Comparison of ENCODE assay signal across 26 cellular contexts in genomic region chr2:187478719-187479118, GRCh38.
"Had no signal": no experiment of that assay in that cellular context is flagged by ENCODE, and none has a peak within 500 bp of the region (broad histone marks: within the 10 kb centered on the region; RNA-seq: fewer than 3 reads in every experiment).

No MANE protein-coding gene starts in this region.

- H3K27me3 ChIP-seq: esophagus muscularis mucosa, ovary, testis, tibial artery had no signal

- H3K9me3 ChIP-seq: esophagus muscularis mucosa, lower lobe of right lung, ovary, psoas muscle, testis, tibial artery had no signal

- H3K4me2 ChIP-seq: smooth muscle cell had no signal

- H3K36me3 ChIP-seq: ovary had no signal

- H3K4me1 ChIP-seq: psoas muscle, testis had no signal

- H3K27ac ChIP-seq: coronary artery, esophagus muscularis mucosa, lower lobe of right lung, ovary, psoas muscle, testis, tibial artery had no signal

- ATAC-seq: left ventricle myocardium superior; lower lobe of right lung; naive thymus-derived CD8-positive, alpha-beta T cell; psoas muscle; right cardiac atrium had no signal

- DNase-seq: dermis blood vessel endothelial cell; effector memory CD4-positive, alpha-beta T cell; foreskin melanocyte; hypothalamus; immature natural killer cell; left ventricle myocardium superior; lower lobe of right lung; naive thymus-derived CD8-positive, alpha-beta T cell; nephron progenitor cell; nucleus accumbens; ovary; psoas muscle; right cardiac atrium; stimulated activated CD4-positive, alpha-beta T cell treated with anti-CD3 and anti-CD28 coated beads, Interleukin-12 subunit alpha, Interleukin-12 subunit beta, amount 100 ng/mL, for 4 hours; stimulated activated CD4-positive, alpha-beta T cell treated with anti-CD3 and anti-CD28 coated beads, Interleukin-1b, Interleukin-23, amount 100 ng/mL, for 48 hours; stimulated activated CD4-positive, alpha-beta T cell treated with anti-CD3 and anti-CD28 coated beads, Interleukin-4, amount 100 ng/mL, for 1 hour; stimulated activated CD8-positive, alpha-beta memory T cell treated with anti-CD3 and anti-CD28 coated beads, Interleukin-4, amount 100 ng/mL, for 48 hours; stimulated activated naive CD4-positive, alpha-beta T cell; substantia nigra; testis; tibial artery had no signal

- H3K4me3 ChIP-seq: coronary artery, esophagus muscularis mucosa, lower lobe of right lung, ovary, psoas muscle, smooth muscle cell, testis, tibial artery had no signal

- FAIRE-seq: endothelial cell of umbilical vein, keratinocyte had no signal
